1 cellular context compared by ENCODE assay signal in the genomic region with DNA sequence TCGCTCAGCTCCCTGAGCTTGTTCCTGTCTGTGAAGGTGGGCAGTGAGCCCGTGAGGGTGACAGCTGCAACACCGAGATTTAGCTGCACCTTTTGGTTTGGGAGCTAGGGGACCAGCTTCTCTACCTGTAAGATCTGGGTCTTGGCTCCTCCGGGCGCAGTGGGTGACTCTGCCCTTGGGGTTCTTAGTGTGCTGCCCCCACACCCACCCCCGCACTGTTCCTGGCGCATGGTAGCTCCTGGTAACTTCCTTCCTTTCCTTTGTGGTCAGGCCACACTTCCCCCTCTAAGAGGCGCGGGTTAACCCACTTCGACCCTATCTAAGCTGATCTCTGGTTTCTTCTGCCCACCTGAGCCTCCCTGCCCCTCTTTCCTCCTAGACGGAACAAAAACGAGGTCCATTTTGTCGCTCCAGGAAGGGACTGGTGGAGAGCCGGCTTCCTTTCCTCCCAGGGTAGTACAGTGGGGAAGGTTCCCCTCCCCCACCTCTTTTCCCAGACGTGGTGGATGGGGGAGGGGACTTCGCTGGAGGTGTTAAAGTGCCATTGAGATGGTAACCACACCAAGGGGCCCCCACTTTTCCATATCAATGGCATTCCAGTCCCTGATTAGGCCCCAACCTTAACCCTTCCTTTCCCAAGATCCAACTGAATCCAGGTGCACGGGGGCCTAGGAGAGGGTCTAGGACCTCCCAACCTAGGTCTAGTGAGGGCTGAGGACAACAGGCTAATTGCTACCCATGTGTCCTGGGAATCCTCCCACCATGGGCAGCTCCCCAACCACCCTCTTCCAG.
TF ChIP-seq lines count a peak whose summit lies in the region.

No MANE protein-coding gene starts in this region.

TF ChIP-seq in liver, 16 proteins besides CTCF, POLR2A, EP300 and RAD21:
- no peak for TF ChIP-seq FOXA2 (IDR thresholded peaks at IDR 0.05)
- TF ChIP-seq SP1 (IDR thresholded peaks at IDR 0.05), result no peak
- TF ChIP-seq FOXA1 (IDR thresholded peaks at IDR 0.05), result no peak
- TF ChIP-seq TAF1 (conservative IDR thresholded peaks at IDR 0.05), result no peak
- TF ChIP-seq, protein P1, sequence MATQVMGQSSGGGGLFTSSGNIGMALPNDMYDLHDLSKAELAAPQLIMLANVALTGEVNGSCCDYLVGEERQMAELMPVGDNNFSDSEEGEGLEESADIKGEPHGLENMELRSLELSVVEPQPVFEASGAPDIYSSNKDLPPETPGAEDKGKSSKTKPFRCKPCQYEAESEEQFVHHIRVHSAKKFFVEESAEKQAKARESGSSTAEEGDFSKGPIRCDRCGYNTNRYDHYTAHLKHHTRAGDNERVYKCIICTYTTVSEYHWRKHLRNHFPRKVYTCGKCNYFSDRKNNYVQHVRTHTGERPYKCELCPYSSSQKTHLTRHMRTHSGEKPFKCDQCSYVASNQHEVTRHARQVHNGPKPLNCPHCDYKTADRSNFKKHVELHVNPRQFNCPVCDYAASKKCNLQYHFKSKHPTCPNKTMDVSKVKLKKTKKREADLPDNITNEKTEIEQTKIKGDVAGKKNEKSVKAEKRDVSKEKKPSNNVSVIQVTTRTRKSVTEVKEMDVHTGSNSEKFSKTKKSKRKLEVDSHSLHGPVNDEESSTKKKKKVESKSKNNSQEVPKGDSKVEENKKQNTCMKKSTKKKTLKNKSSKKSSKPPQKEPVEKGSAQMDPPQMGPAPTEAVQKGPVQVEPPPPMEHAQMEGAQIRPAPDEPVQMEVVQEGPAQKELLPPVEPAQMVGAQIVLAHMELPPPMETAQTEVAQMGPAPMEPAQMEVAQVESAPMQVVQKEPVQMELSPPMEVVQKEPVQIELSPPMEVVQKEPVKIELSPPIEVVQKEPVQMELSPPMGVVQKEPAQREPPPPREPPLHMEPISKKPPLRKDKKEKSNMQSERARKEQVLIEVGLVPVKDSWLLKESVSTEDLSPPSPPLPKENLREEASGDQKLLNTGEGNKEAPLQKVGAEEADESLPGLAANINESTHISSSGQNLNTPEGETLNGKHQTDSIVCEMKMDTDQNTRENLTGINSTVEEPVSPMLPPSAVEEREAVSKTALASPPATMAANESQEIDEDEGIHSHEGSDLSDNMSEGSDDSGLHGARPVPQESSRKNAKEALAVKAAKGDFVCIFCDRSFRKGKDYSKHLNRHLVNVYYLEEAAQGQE (IDR thresholded peaks at IDR 0.05), result no peak
- TF ChIP-seq, protein P2, sequence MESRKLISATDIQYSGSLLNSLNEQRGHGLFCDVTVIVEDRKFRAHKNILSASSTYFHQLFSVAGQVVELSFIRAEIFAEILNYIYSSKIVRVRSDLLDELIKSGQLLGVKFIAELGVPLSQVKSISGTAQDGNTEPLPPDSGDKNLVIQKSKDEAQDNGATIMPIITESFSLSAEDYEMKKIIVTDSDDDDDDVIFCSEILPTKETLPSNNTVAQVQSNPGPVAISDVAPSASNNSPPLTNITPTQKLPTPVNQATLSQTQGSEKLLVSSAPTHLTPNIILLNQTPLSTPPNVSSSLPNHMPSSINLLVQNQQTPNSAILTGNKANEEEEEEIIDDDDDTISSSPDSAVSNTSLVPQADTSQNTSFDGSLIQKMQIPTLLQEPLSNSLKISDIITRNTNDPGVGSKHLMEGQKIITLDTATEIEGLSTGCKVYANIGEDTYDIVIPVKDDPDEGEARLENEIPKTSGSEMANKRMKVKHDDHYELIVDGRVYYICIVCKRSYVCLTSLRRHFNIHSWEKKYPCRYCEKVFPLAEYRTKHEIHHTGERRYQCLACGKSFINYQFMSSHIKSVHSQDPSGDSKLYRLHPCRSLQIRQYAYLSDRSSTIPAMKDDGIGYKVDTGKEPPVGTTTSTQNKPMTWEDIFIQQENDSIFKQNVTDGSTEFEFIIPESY (IDR thresholded peaks at IDR 0.05), result no peak
- TF ChIP-seq GABPA (IDR thresholded peaks at IDR 0.05 in 1 of 2, conservative IDR thresholded peaks at IDR 0.05 in 1 of 2), result no peak
- TF ChIP-seq NR2F2 (IDR thresholded peaks at IDR 0.05), result no peak
- no peak for TF ChIP-seq HNF4A (conservative IDR thresholded peaks at IDR 0.05)
- TF ChIP-seq RXRA (IDR thresholded peaks at IDR 0.05), result no peak
- TF ChIP-seq, protein P3, sequence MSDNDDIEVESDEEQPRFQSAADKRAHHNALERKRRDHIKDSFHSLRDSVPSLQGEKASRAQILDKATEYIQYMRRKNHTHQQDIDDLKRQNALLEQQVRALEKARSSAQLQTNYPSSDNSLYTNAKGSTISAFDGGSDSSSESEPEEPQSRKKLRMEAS (IDR thresholded peaks at IDR 0.05), result no peak
- no peak for TF ChIP-seq YY1 (IDR thresholded peaks at IDR 0.05)
- no peak for TF ChIP-seq JUND (IDR thresholded peaks at IDR 0.05)
- TF ChIP-seq HNF4G (IDR thresholded peaks at IDR 0.05), result no peak
- TF ChIP-seq EGR1 (IDR thresholded peaks at IDR 0.05; ENCODE audit: low read depth in 2 of 2), result no peak
- no peak for TF ChIP-seq ATF3 (IDR thresholded peaks at IDR 0.05)
TF ChIP-seq in liver: peak in this region for 0.
